18 cellular contexts compared by ENCODE assay signal in the genomic region with DNA sequence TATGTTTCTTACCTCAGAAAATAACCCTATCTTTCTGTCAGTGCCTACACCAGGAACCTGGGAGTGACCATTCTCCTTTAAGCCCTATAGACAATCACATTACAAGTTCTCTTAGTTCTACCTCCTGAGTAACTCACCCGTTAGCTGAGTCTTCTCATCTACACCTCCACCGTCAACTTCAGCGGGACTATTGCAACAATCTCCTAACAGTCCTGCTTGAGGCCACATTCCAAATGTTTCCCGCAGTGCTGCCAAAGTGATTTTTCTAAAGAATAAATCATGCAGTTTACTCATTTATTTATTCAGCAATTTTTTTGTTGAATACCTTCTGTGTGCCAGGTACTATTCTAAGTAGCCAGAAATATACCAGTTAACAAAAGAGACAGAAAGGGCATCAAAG.
"Had no signal": no experiment of that assay in that cellular context is flagged by ENCODE, and none has a peak within 500 bp of the region (broad histone marks: within the 10 kb centered on the region; RNA-seq: fewer than 3 reads in every experiment).

No MANE protein-coding gene starts in this region.

- ATAC-seq: right cardiac atrium had no signal

- DNase-seq: activated T-cell treated with anti-CD3 and anti-CD28 coated beads, Interleukin-2, amount 50 U/mL, for 24 hours; anterior cingulate cortex; dorsolateral prefrontal cortex; islet precursor cell; left ventricle myocardium inferior; occipital lobe; right cardiac atrium; upper lobe of left lung; WERI-Rb-1 had no signal

- H3K4me1 ChIP-seq: esophagus muscularis mucosa, left ventricle myocardium inferior, upper lobe of left lung had no signal

- H3K27me3 ChIP-seq: breast epithelium, dorsolateral prefrontal cortex, esophagus muscularis mucosa, upper lobe of left lung had no signal

- H3K4me3 ChIP-seq: breast epithelium, dorsolateral prefrontal cortex, esophagus muscularis mucosa, left ventricle myocardium inferior, upper lobe of left lung had no signal

- H3K27me3 Mint-ChIP-seq: activated CD4-positive, alpha-beta memory T cell treated with anti-CD3 and anti-CD28 coated beads for 36 hours; activated naive CD8-positive, alpha-beta T cell; activated T-cell treated with anti-CD3 and anti-CD28 coated beads, Interleukin-2, amount 50 U/mL, for 24 hours; progenitor cell of endocrine pancreas; stimulated activated naive CD8-positive, alpha-beta T cell treated with anti-CD3 and anti-CD28 coated beads, Interleukin-15, Interleukin-2, amounts not matched to agents 100 ng/mL and 50 ng/mL, for 24 hours had no signal

- H3K27ac ChIP-seq: breast epithelium, dorsolateral prefrontal cortex, esophagus muscularis mucosa, left ventricle myocardium inferior, upper lobe of left lung, WERI-Rb-1 had no signal

- H3K9me3 ChIP-seq: breast epithelium, esophagus muscularis mucosa, left ventricle myocardium inferior, upper lobe of left lung had no signal

- H3K36me3 ChIP-seq: breast epithelium, esophagus muscularis mucosa, left ventricle myocardium inferior, upper lobe of left lung, WERI-Rb-1 had no signal

- H3K4me3 Mint-ChIP-seq: activated CD4-positive, alpha-beta memory T cell treated with anti-CD3 and anti-CD28 coated beads for 36 hours; activated CD8-positive, alpha-beta memory T cell treated with anti-CD3 and anti-CD28 coated beads, Interleukin-2, amount 10 ng/mL, durations not matched to agents 7 days and 5 days; activated T-cell treated with anti-CD3 and anti-CD28 coated beads, Interleukin-2, amount 50 U/mL, for 24 hours; nephron; T-helper 1 cell treated with Interleukin-12 subunit alpha and Interleukin-12 subunit beta and Interleukin-4 antibody, amounts not matched to agents 30 μg/mL and 1 μg/mL, for 36 hours had no signal

- H3K27ac Mint-ChIP-seq: activated CD4-positive, alpha-beta memory T cell treated with anti-CD3 and anti-CD28 coated beads for 36 hours; activated CD8-positive, alpha-beta memory T cell treated with anti-CD3 and anti-CD28 coated beads, Interleukin-2, amount 10 ng/mL, durations not matched to agents 7 days and 5 days; nephron; progenitor cell of endocrine pancreas had no signal

- H3K36me3 Mint-ChIP-seq: activated CD8-positive, alpha-beta memory T cell treated with anti-CD3 and anti-CD28 coated beads, Interleukin-2, amount 10 ng/mL, durations not matched to agents 7 days and 5 days had no signal

- H3K9me3 Mint-ChIP-seq: activated CD4-positive, alpha-beta memory T cell treated with anti-CD3 and anti-CD28 coated beads for 36 hours; nephron; stimulated activated naive CD8-positive, alpha-beta T cell treated with anti-CD3 and anti-CD28 coated beads, Interleukin-15, Interleukin-2, amounts not matched to agents 100 ng/mL and 50 ng/mL, for 24 hours; T-helper 1 cell treated with Interleukin-12 subunit alpha and Interleukin-12 subunit beta and Interleukin-4 antibody, amounts not matched to agents 30 μg/mL and 1 μg/mL, for 36 hours had no signal
